Comparison of ENCODE assay signal across 8 cellular contexts in genomic region chr11:124108158-124108557, GRCh38. TPM values are rescaled to one million over a fixed set of nuclear protein-coding genes. Genes with fewer than 3 reads are reported as not detected.
DNase-seq lines count a peak whose midpoint lies in the region; ATAC-seq and TF ChIP-seq lines count a peak whose summit lies in the region.

No MANE protein-coding gene starts in this region.

- H3K27me3 Mint-ChIP-seq in GM23338 (ENCODE audit: insufficient read depth, low read depth, poor library complexity) = no peaks in the 10 kb centered on the region

- peaks cover 3% of the 10 kb centered on the region; the same call in 1 of the 3 replicates for H3K4me1 Mint-ChIP-seq in GM23338

- no peaks in the 10 kb centered on the region for H3K9me2 ChIP-seq in GM23338 (ENCODE audit: insufficient read depth)

- H3K36me3 ChIP-seq in GM23338 (ENCODE audit: insufficient read depth) = no peaks in the 10 kb centered on the region

- H3K79me2 ChIP-seq in GM23338 (replicated peaks; ENCODE audit: insufficient read depth) = no peaks in the 10 kb centered on the region

- no peaks in the 10 kb centered on the region for H4K20me1 ChIP-seq in GM23338 (replicated peaks; ENCODE audit: insufficient read depth)

- H3F3A ChIP-seq in GM23338 (replicated peaks; ENCODE audit: low read depth) = no peaks in the 10 kb centered on the region

- H3K4me3 Mint-ChIP-seq in GM23338 = no peak overlapping the region

- no peaks in the 10 kb centered on the region for H3K36me3 Mint-ChIP-seq in GM23338 (ENCODE audit: low read depth)

- H3K9me3 Mint-ChIP-seq in GM23338 = no peaks in the 10 kb centered on the region

- no peak overlapping the region for H3K27ac Mint-ChIP-seq in GM23338

- no peak overlapping the region for H3K27ac ChIP-seq in GM23338 (ENCODE audit: low read depth)

- DNase-seq in EH (ENCODE audit: low read depth) = peak; percentile 4
- DNase-seq in GM23338 (ENCODE audit: low spot score) = peak; percentile 59
- peak; percentile 61 to 91 for DNase-seq in NCI-H526 (lab: John Stamatoyannopoulos, UW)
- DNase-seq in fibroblast of the aortic adventitia (ENCODE audit: low read depth) = peak; percentile 47
- DNase-seq in medulla oblongata (ENCODE audit: extremely low spot score) = no peak
- no peak for DNase-seq in NCI-H524 treated with DMSO at 0.1 percent for 48 hours (lab: John Stamatoyannopoulos, UW)
- DNase-seq in EL = no peak

- H3K4me3 ChIP-seq in GM23338 = no peak overlapping the region
- no peak overlapping the region for H3K4me3 ChIP-seq in fibroblast of the aortic adventitia (ENCODE audit: low read depth, low read length)

- TF ChIP-seq CTCF in GM23338 (conservative IDR thresholded peaks at IDR 0.05; ENCODE audit: low read depth in 2 of 2) = peak; percentile 54 to 72
- peak; percentile 37 for TF ChIP-seq CTCF in fibroblast of the aortic adventitia (IDR thresholded peaks at IDR 0.05; ENCODE audit: insufficient read depth, low read length)

- H3K4me1 ChIP-seq in GM23338 (ENCODE audit: insufficient read depth) = no peaks in the 10 kb centered on the region

- H3K4me2 ChIP-seq in GM23338 = no peak overlapping the region

- H3K27me3 ChIP-seq in GM23338 (ENCODE audit: insufficient read depth) = no peaks in the 10 kb centered on the region

- H2AFZ ChIP-seq in GM23338 = no peak overlapping the region

- peak; percentile 73 for ATAC-seq in GM23338
- no peak for ATAC-seq in GM21717 (IDR thresholded peaks at IDR 0.05; ENCODE audit: unreplicated experiment)

TF ChIP-seq in GM23338, 12 proteins besides CTCF, POLR2A, EP300 and RAD21:
- TF ChIP-seq CREB1 (CRISPR knock-in tag; IDR thresholded peaks at IDR 0.05; ENCODE audit: low read depth) (no peak), ZNF462 (CRISPR knock-in tag; IDR thresholded peaks at IDR 0.05) (0 out of 2 replicates have a peak, but pooled peaks have one; percentile 39), ZNF114 (CRISPR knock-in tag; IDR thresholded peaks at IDR 0.05) (no peak), POLR2AphosphoS5 (IDR thresholded peaks at IDR 0.05; ENCODE audit: low read depth) (no peak), NANOG (IDR thresholded peaks at IDR 0.05; ENCODE audit: borderline replicate concordance) (no peak), REST (IDR thresholded peaks at IDR 0.05; ENCODE audit: unreplicated experiment) (no peak)

RNA-seq across cellular contexts. Expression of gene VWA5A, which starts 7.1 kb away (rescaled TPM):
- 13.5 and 15.2 TPM in 2 replicates for total RNA-seq in GM23338 (2014; rRNA removed; shearing (Covaris generic))
- polyA plus RNA-seq in GM23338 (2016; fragmentation: Nextera tagmentation; extraction: Ambion mirVana) = 10.0 and 10.4 TPM in 2 replicates
- total RNA-seq in fibroblast of the aortic adventitia (ENCODE audit: low replicate concordance) = 20.5 and 28.4 TPM in 2 replicates

Comparison
In these comparisons a context has a peak if more than half of its experiments do, and no peak if none do; other contexts are left out.
1. DNase-seq: peak in EH (single experiment), GM23338 (single experiment), NCI-H526 (2 of 2) and fibroblast of the aortic adventitia (single experiment); none in medulla oblongata (single experiment), NCI-H524 treated with DMSO at 0.1 percent for 48 hours (single experiment) and EL (single experiment).